ENCODE assay signal across 27 cellular contexts in genomic region chr12:122349078-122349477, GRCh38.
A peak's percentile ranks its signal among the peaks of the same experiment; 100 is the strongest.
DNase-seq lines count a peak whose midpoint lies in the region; ATAC-seq, FAIRE-seq and TF ChIP-seq lines count a peak whose summit lies in the region.
"Had no signal": no experiment of that assay in that cellular context is flagged by ENCODE, and none has a peak within 500 bp of the region (broad histone marks: within the 10 kb centered on the region; RNA-seq: fewer than 3 reads in every experiment).

No MANE protein-coding gene starts in this region.

- no peak overlapping the region for H3K27ac ChIP-seq in right lobe of liver
- H3K27ac ChIP-seq in small intestine (ENCODE audit: low read depth in 1 of 2, low read length in 1 of 2) = no peak overlapping the region
- H3K27ac ChIP-seq in right atrium auricular region = no peak overlapping the region
- H3K27ac ChIP-seq in foreskin keratinocyte = no peak overlapping the region
- H3K27ac ChIP-seq: A549, PC-9, SJCRH30 had no signal

- intact Hi-C loops in right lobe of liver (cut with DNase I) = no loop called here

- H3K4me1 Mint-ChIP-seq in chondrocyte (ENCODE audit: low read depth) = peaks cover 14% of the 10 kb centered on the region
- H3K4me1 Mint-ChIP-seq: CD4-positive, alpha-beta memory T cell; GM23338 had no signal

- TF ChIP-seq POLR2A in erythroblast (IDR thresholded peaks at IDR 0.05; ENCODE audit: low read length) = no peak
- no peak for TF ChIP-seq POLR2A in right lobe of liver (IDR thresholded peaks at IDR 0.05)

- H3K9me3 Mint-ChIP-seq in chondrocyte (ENCODE audit: low read depth) = no peaks in the 10 kb centered on the region
- H3K9me3 Mint-ChIP-seq: CD4-positive, alpha-beta memory T cell; GM23338 had no signal

- H3K36me3 ChIP-seq in right lobe of liver = peaks cover 0 to 34% (median 13%) of the 10 kb centered on the region in 4 donors
- H3K36me3 ChIP-seq in small intestine (ENCODE audit: control insufficient read depth in 2 of 2, insufficient read depth in 2 of 2, low read length in 2 of 2) = peaks cover 0 to 15% of the 10 kb centered on the region in 2 donors
- H3K36me3 ChIP-seq in right atrium auricular region = peaks cover 60% of the 10 kb centered on the region

- H3K4me3 ChIP-seq in right lobe of liver (no peak overlapping the region), small intestine (ENCODE audit: low read depth in 1 of 2, low read length in 2 of 2) (no peak overlapping the region), right atrium auricular region (no peak overlapping the region)
- H3K4me3 ChIP-seq: A549, GM23338, PC-9, SJCRH30 had no signal

- H3K4me1 ChIP-seq in right lobe of liver (peaks cover 0 to 30% (median 14%) of the 10 kb centered on the region in 4 donors), small intestine (ENCODE audit: control insufficient read depth in 2 of 2, insufficient read depth in 1 of 2, low read depth in 1 of 2, low read length in 1 of 2) (no peaks in the 10 kb centered on the region), right atrium auricular region (peaks cover 0 to 18% of the 10 kb centered on the region in 2 donors), foreskin keratinocyte (no peaks in the 10 kb centered on the region)
- H3K4me1 ChIP-seq: A549, SJCRH30 had no signal

- TF ChIP-seq CTCF in right lobe of liver (IDR thresholded peaks at IDR 0.05) (no peak), right atrium auricular region (IDR thresholded peaks at IDR 0.05) (no peak), foreskin keratinocyte (conservative IDR thresholded peaks at IDR 0.05) (no peak), chondrocyte (IDR thresholded peaks at IDR 0.05) (no peak)

- H3K27ac Mint-ChIP-seq in chondrocyte (ENCODE audit: unreplicated experiment) = no peak overlapping the region
- H3K27ac Mint-ChIP-seq: GM23338 had no signal

- no peak overlapping the region for H3K4me3 Mint-ChIP-seq in chondrocyte (ENCODE audit: unreplicated experiment)
- H3K4me3 Mint-ChIP-seq: CD4-positive, alpha-beta memory T cell; GM23338 had no signal

- WGBS in right lobe of liver (ENCODE audit: insufficient coverage, low coverage, low lambda C conversion rate, missing lambda C conversion rate) = 55% methylated on average over 2 of the region's 4 CpGs
- 47 to 76% (median 67%) methylated on average over 4 of the region's 4 CpGs for WGBS in small intestine, 3 donors

- peak; percentile 63 for DNase-seq in NCI-H146 treated with DMSO at 0.1 percent for 48 hours (lab: John Stamatoyannopoulos, UW; ENCODE audit: unreplicated experiment)
- DNase-seq in erythroblast (lab: John Stamatoyannopoulos, UW) = peak; percentile 24 to 55
- no peak for DNase-seq in right lobe of liver
- peak; percentile 48 for DNase-seq in small intestine
- no peak for DNase-seq in right atrium auricular region (ENCODE audit: low spot score)
- DNase-seq in foreskin keratinocyte = no peak
- DNase-seq in NCI-H2107 (lab: John Stamatoyannopoulos, UW) = no peak
- DNase-seq in chondrocyte (ENCODE audit: low spot score) = no peak
- DNase-seq: C1 segment of cervical spinal cord; CD4-positive, alpha-beta memory T cell; COR-L47; DMS53; HCEC 1CT; Karpas-422; MV-4-11; NCI-H1105; NCI-H1436 treated with DMSO at 0.1 percent for 48 hours; NCI-H2029; NCI-H446 treated with DMSO at 0.1 percent for 48 hours; NCI-H526; NK-92 treated with Interleukin-12 subunit alpha and Interleukin-12 subunit beta, amount 100 ng/mL, for 24 hours; PC-9; SJCRH30 had no signal

- no peaks in the 10 kb centered on the region for H3K27me3 ChIP-seq in right lobe of liver
- no peaks in the 10 kb centered on the region for H3K27me3 ChIP-seq in small intestine (ENCODE audit: control insufficient read depth in 2 of 2, insufficient read depth in 2 of 2, low read length in 2 of 2)
- no peaks in the 10 kb centered on the region for H3K27me3 ChIP-seq in right atrium auricular region
- H3K27me3 ChIP-seq in foreskin keratinocyte = no peaks in the 10 kb centered on the region
- H3K27me3 ChIP-seq: SJCRH30 had no signal

- ATAC-seq in right lobe of liver (peak; percentile 56 to 83 (median 62)), foreskin keratinocyte (no peak)
- ATAC-seq: A549, GM23338, Right ventricle myocardium inferior had no signal

- H3K9me3 ChIP-seq in right lobe of liver (no peaks in the 10 kb centered on the region), small intestine (ENCODE audit: control insufficient read depth, low read depth) (no peaks in the 10 kb centered on the region), right atrium auricular region (no peaks in the 10 kb centered on the region)
- H3K9me3 ChIP-seq: A549, SJCRH30 had no signal

- H3K36me3 Mint-ChIP-seq in chondrocyte (ENCODE audit: low read depth) = peaks cover 25% of the 10 kb centered on the region

- no peak for FAIRE-seq in small intestine (lab: Jason Lieb, UNC)
- FAIRE-seq: A549, GM18507 had no signal

- H3K27me3 Mint-ChIP-seq in chondrocyte (ENCODE audit: low read depth) = no peaks in the 10 kb centered on the region
- H3K27me3 Mint-ChIP-seq: CD4-positive, alpha-beta memory T cell had no signal

Comparison
In these comparisons a context has a peak if more than half of its experiments do, and no peak if none do; other contexts are left out.
1. DNase-seq: peak in NCI-H146 treated with DMSO at 0.1 percent for 48 hours (single experiment), erythroblast (2 of 2) and small intestine (single experiment); none in right lobe of liver (0 of 3), right atrium auricular region (single experiment), foreskin keratinocyte (0 of 2), NCI-H2107 (single experiment) and chondrocyte (single experiment).